ENCODE assay signal across 17 cellular contexts in the genomic region with DNA sequence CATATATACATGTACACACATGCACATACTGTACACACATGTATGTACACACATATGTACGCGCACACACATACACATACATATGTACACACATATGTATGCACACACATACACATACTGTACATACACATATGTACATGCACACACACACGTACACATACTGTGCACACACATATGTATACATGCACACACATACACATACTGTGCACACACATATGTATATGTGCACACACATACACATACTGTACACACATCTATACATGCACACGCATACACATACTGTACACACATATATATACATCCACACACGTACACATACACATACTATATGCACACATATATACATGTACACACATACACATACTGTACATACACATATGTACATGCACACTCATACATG.
DNase-seq lines count a peak whose midpoint lies in the region; ATAC-seq, FAIRE-seq and TF ChIP-seq lines count a peak whose summit lies in the region.
"Had no signal": no experiment of that assay in that cellular context is flagged by ENCODE, and none has a peak within 500 bp of the region (broad histone marks: within the 10 kb centered on the region; RNA-seq: fewer than 3 reads in every experiment).

No MANE protein-coding gene starts in this region.

- ATAC-seq in activated CD4-positive, alpha-beta T cell treated with anti-CD3 and anti-CD28 coated beads for 36 hours, result peak; percentile 19
- no peak for ATAC-seq in WTC11
- ATAC-seq in activated CD4-positive, CD25-positive, alpha-beta regulatory T cell treated with anti-CD3 and anti-CD28 coated beads, Interleukin-2, amount 50 U/mL, for 24 hours, result no peak
- ATAC-seq: CD8-positive, alpha-beta T cell had no signal

- no peaks in the 10 kb centered on the region for H3K9me2 ChIP-seq in hepatocyte (replicated peaks; ENCODE audit: insufficient read depth)

- FAIRE-seq in urothelium cell line (lab: Jason Lieb, UNC), result peak; percentile 100
- FAIRE-seq: H1 had no signal

- no peak overlapping the region for H3K4me3 Mint-ChIP-seq in activated CD4-positive, alpha-beta T cell treated with anti-CD3 and anti-CD28 coated beads for 36 hours
- no peak overlapping the region for H3K4me3 Mint-ChIP-seq in WTC11
- H3K4me3 Mint-ChIP-seq: CD14-positive monocyte; CD8-positive, alpha-beta T cell; HFFc6; IgD-negative memory B cell had no signal

- H3K9me3 Mint-ChIP-seq in activated CD4-positive, alpha-beta T cell treated with anti-CD3 and anti-CD28 coated beads for 36 hours (ENCODE audit: low read depth), result no peaks in the 10 kb centered on the region
- H3K9me3 Mint-ChIP-seq in WTC11, result peaks cover 8% of the 10 kb centered on the region
- H3K9me3 Mint-ChIP-seq: CD8-positive, alpha-beta T cell; HFFc6 had no signal

- intact Hi-C loops in activated CD4-positive, alpha-beta T cell treated with anti-CD3 and anti-CD28 coated beads for 36 hours (cut with DNase I, micrococcal nuclease), result no loop called here

- H3K4me1 ChIP-seq in hepatocyte (ENCODE audit: insufficient read depth), result peaks cover 42% of the 10 kb centered on the region
- H3K4me1 ChIP-seq: HAP-1 had no signal

- no peak for DNase-seq in activated CD4-positive, alpha-beta T cell treated with anti-CD3 and anti-CD28 coated beads for 36 hours
- DNase-seq in activated CD4-positive, alpha-beta T cell treated with anti-CD3 and anti-CD28 coated beads for 4 hours, result no peak
- DNase-seq in WTC11 (ENCODE audit: low spot score), result no peak
- no peak for DNase-seq in hepatocyte (ENCODE audit: low spot score)
- no peak for DNase-seq in urothelium cell line (ENCODE audit: low spot score)
- no peak for DNase-seq in foreskin fibroblast
- DNase-seq in midbrain (lab: John Stamatoyannopoulos, UW), result no peak
- DNase-seq: CD8-positive, alpha-beta T cell; COR-L47; DND-41; GDM1; HFFc6 had no signal

- H4K20me1 ChIP-seq in hepatocyte (ENCODE audit: insufficient read depth, poor library complexity, severe bottlenecking), result no peaks in the 10 kb centered on the region

- H3K27me3 Mint-ChIP-seq in activated CD4-positive, alpha-beta T cell treated with anti-CD3 and anti-CD28 coated beads for 36 hours, result no peaks in the 10 kb centered on the region
- no peaks in the 10 kb centered on the region; the same call in 1 of the 2 replicates for H3K27me3 Mint-ChIP-seq in WTC11 (ENCODE audit: low read depth)
- H3K27me3 Mint-ChIP-seq: IgD-negative memory B cell had no signal

- peak overlapping the region; percentile 70 for H3K27ac ChIP-seq in hepatocyte

- H3K27ac Mint-ChIP-seq in activated CD4-positive, alpha-beta T cell treated with anti-CD3 and anti-CD28 coated beads for 36 hours, result no peak overlapping the region
- H3K27ac Mint-ChIP-seq in WTC11, result no peak overlapping the region
- H3K27ac Mint-ChIP-seq: CD14-positive monocyte; CD8-positive, alpha-beta T cell; HFFc6 had no signal

- H3K9me3 ChIP-seq in hepatocyte (ENCODE audit: low read depth), result no peaks in the 10 kb centered on the region
- H3K9me3 ChIP-seq: HAP-1 had no signal

- TF ChIP-seq CTCF in WTC11 (IDR thresholded peaks at IDR 0.05), result no peak
- no peak for TF ChIP-seq CTCF in hepatocyte (IDR thresholded peaks at IDR 0.05; ENCODE audit: poor library complexity)
- no peak for TF ChIP-seq CTCF in foreskin fibroblast (IDR thresholded peaks at IDR 0.05; ENCODE audit: low read depth, low read length)

- CTCF ChIA-PET in activated CD4-positive, alpha-beta T cell treated with anti-CD3 and anti-CD28 coated beads for 36 hours (lab: Charles Lee), result no interaction called here
- CTCF ChIA-PET in WTC11 (lab: Charles Lee), result no interaction called here

- H3K4me1 Mint-ChIP-seq in activated CD4-positive, alpha-beta T cell treated with anti-CD3 and anti-CD28 coated beads for 36 hours, result peaks cover 5% of the 10 kb centered on the region
- H3K4me1 Mint-ChIP-seq in WTC11, result no peaks in the 10 kb centered on the region

- 79% methylated on average over 5 of the region's 5 CpGs for WGBS in hepatocyte (ENCODE audit: low lambda C conversion rate, missing lambda C conversion rate)

- no peaks in the 10 kb centered on the region for H3K79me2 ChIP-seq in hepatocyte

- POLR2A ChIA-PET in activated CD4-positive, alpha-beta T cell treated with anti-CD3 and anti-CD28 coated beads for 36 hours (lab: Charles Lee), result no interaction called here
- POLR2A ChIA-PET in WTC11 (lab: Charles Lee), result interaction anchor here (0.7 kb wide), 1 partner anchor 135 kb away, joined by 3 read pairs; no protein-coding TSS in a partner anchor

- no peaks in the 10 kb centered on the region for H3K36me3 Mint-ChIP-seq in activated CD4-positive, alpha-beta T cell treated with anti-CD3 and anti-CD28 coated beads for 36 hours (ENCODE audit: low read depth)
- H3K36me3 Mint-ChIP-seq in WTC11, result no peaks in the 10 kb centered on the region
- H3K36me3 Mint-ChIP-seq: CD8-positive, alpha-beta T cell had no signal

- no peak overlapping the region for H3K4me2 ChIP-seq in hepatocyte

- no peaks in the 10 kb centered on the region for H3K27me3 ChIP-seq in hepatocyte

- no peak overlapping the region for H2AFZ ChIP-seq in hepatocyte

- H3K4me3 ChIP-seq in hepatocyte (no peak overlapping the region), foreskin fibroblast (ENCODE audit: low read depth in 1 of 2, low read length in 2 of 2) (no peak overlapping the region)
- H3K4me3 ChIP-seq: HAP-1 had no signal

- no peaks in the 10 kb centered on the region for H3K36me3 ChIP-seq in hepatocyte (replicated peaks; ENCODE audit: insufficient read depth, low read depth)
- H3K36me3 ChIP-seq: HAP-1 had no signal

TF ChIP-seq in WTC11, 78 proteins besides CTCF, POLR2A, EP300 and RAD21:
- TF ChIP-seq CREM (CRISPR knock-in tag; IDR thresholded peaks at IDR 0.05) (no peak), SMAD4 (CRISPR knock-in tag; IDR thresholded peaks at IDR 0.05) (0 out of 2 replicates have a peak, but pooled peaks have one; percentile 50)
